In genomic region chr5:141597394-141597793, GRCh38 we compare ENCODE assay signal across 11 cellular contexts. TPM values are rescaled to one million over a fixed set of nuclear protein-coding genes. Genes with fewer than 3 reads are reported as not detected.
A peak's percentile ranks its signal among the peaks of the same experiment; 100 is the strongest.
DNase-seq lines count a peak whose midpoint lies in the region; ATAC-seq and TF ChIP-seq lines count a peak whose summit lies in the region.
"Had no signal": no experiment of that assay in that cellular context is flagged by ENCODE, and none has a peak within 500 bp of the region (broad histone marks: within the 10 kb centered on the region; RNA-seq: fewer than 3 reads in every experiment).

No MANE protein-coding gene starts in this region.

- peak overlapping the region; percentile 50 for H3K27ac Mint-ChIP-seq in activated CD4-positive, alpha-beta T cell treated with anti-CD3 and anti-CD28 coated beads, Interleukin-2, amount 10 ng/mL, durations not matched to agents 7 days and 5 days
- peak overlapping the region; percentile 4 for H3K27ac Mint-ChIP-seq in activated naive CD8-positive, alpha-beta T cell treated with anti-CD3 and anti-CD28 coated beads, Interleukin-2, amount 50 U/mL, for 24 hours
- peak overlapping the region; percentile 95 to 96 for H3K27ac Mint-ChIP-seq in natural killer cell

- in situ Hi-C loops in IMR-90 (cut with MboI; ENCODE audit: low sequenced_read_pairs) = loop anchor here (25.0 kb wide), 1 partner anchor 910 kb away; the partner anchor contains the start of genes HARS1 and HARS2

- no peak overlapping the region for H2BK15ac ChIP-seq in IMR-90 (ENCODE audit: low read depth, low read length)

- no peak overlapping the region for H2BK120ac ChIP-seq in IMR-90 (ENCODE audit: low read depth, low read length)

- no peaks in the 10 kb centered on the region for H3K9me3 ChIP-seq in IMR-90 (ENCODE audit: control insufficient read depth, insufficient read depth, low read length)

- TF ChIP-seq CTCF in IMR-90 (conservative IDR thresholded peaks at IDR 0.05; ENCODE audit: low read depth, low read length) (no peak), natural killer cell (IDR thresholded peaks at IDR 0.05) (no peak)

- no peak overlapping the region for H3K27ac ChIP-seq in IMR-90 (ENCODE audit: insufficient read depth, low read length)

- H3K36me3 ChIP-seq in IMR-90 (ENCODE audit: control insufficient read depth, insufficient read depth, low read length) = no peaks in the 10 kb centered on the region; the same call in 1 of the 2 replicates

- H2BK20ac ChIP-seq in IMR-90 (ENCODE audit: low read depth, low read length) = no peak overlapping the region

- H3K9me3 Mint-ChIP-seq in activated CD4-positive, alpha-beta T cell treated with anti-CD3 and anti-CD28 coated beads, Interleukin-2, amount 10 ng/mL, durations not matched to agents 7 days and 5 days = no peaks in the 10 kb centered on the region
- H3K9me3 Mint-ChIP-seq in activated naive CD8-positive, alpha-beta T cell treated with anti-CD3 and anti-CD28 coated beads, Interleukin-2, amount 50 U/mL, for 24 hours = no peaks in the 10 kb centered on the region
- no peaks in the 10 kb centered on the region for H3K9me3 Mint-ChIP-seq in natural killer cell

- H3K4ac ChIP-seq in IMR-90 (ENCODE audit: low read depth, low read length) = no peak overlapping the region

- no peak overlapping the region for H3K4me3 Mint-ChIP-seq in activated CD4-positive, alpha-beta T cell treated with anti-CD3 and anti-CD28 coated beads, Interleukin-2, amount 10 ng/mL, durations not matched to agents 7 days and 5 days
- H3K4me3 Mint-ChIP-seq in activated naive CD8-positive, alpha-beta T cell treated with anti-CD3 and anti-CD28 coated beads, Interleukin-2, amount 50 U/mL, for 24 hours = peak overlapping the region; percentile 4
- peak overlapping the region; percentile 10 for H3K4me3 Mint-ChIP-seq in natural killer cell

- H3K56ac ChIP-seq in IMR-90 (ENCODE audit: extremely low read depth, insufficient read depth, low read length) = no peak overlapping the region

- H3K4me2 ChIP-seq in IMR-90 (ENCODE audit: low read depth, low read length) = no peak overlapping the region

- no peaks in the 10 kb centered on the region for H3K4me1 ChIP-seq in IMR-90 (ENCODE audit: control insufficient read depth, insufficient read depth, low read length)

- WGBS in IMR-90 (ENCODE audit: extremely low coverage in 2 of 2, insufficient read length in 1 of 2), 2 experiments = 100% methylated on average over 1 of the region's 2 CpGs; no CpG with 5 or more reads in 1 of the 2 experiments

- H3K36me3 Mint-ChIP-seq in activated CD4-positive, alpha-beta T cell treated with anti-CD3 and anti-CD28 coated beads, Interleukin-2, amount 10 ng/mL, durations not matched to agents 7 days and 5 days (ENCODE audit: low read depth) = peaks cover 42% of the 10 kb centered on the region
- peaks cover 27% of the 10 kb centered on the region for H3K36me3 Mint-ChIP-seq in activated naive CD8-positive, alpha-beta T cell treated with anti-CD3 and anti-CD28 coated beads, Interleukin-2, amount 50 U/mL, for 24 hours (ENCODE audit: low read depth)
- H3K36me3 Mint-ChIP-seq in natural killer cell = no peaks in the 10 kb centered on the region

- peaks cover 18 to 43% of the 10 kb centered on the region in 2 experiments for H3K79me1 ChIP-seq in IMR-90 (ENCODE audit: low read depth in 1 of 2, low read length in 2 of 2)

- H3K14ac ChIP-seq in IMR-90 (replicated peaks; ENCODE audit: low read depth, low read length) = no peak overlapping the region

- H4K20me1 ChIP-seq in IMR-90 (ENCODE audit: insufficient read depth, low read length) = no peaks in the 10 kb centered on the region

- no peak for TF ChIP-seq RAD21 in IMR-90 (IDR thresholded peaks at IDR 0.05; ENCODE audit: low read length)

- H2AK9ac ChIP-seq in IMR-90 (replicated peaks; ENCODE audit: low read depth, low read length, poor library complexity) = no peak overlapping the region

- CTCF ChIA-PET in activated CD4-positive, alpha-beta T cell treated with anti-CD3 and anti-CD28 coated beads, Interleukin-2, amount 10 ng/mL, durations not matched to agents 7 days and 5 days (lab: Charles Lee) = interaction anchor here (0.7 to 4.9 kb wide), 7 partner anchors 11 to 41 kb away, joined by 3 to 38 read pairs (median 3); partner anchors contain the start of genes DIAPH1, HDAC3 and RELL2
- CTCF ChIA-PET in IMR-90 (lab: Yijun Ruan, JAX) = interaction anchor here (2.5 kb wide), 1 partner anchor 22 kb away, joined by 9 read pairs; the partner anchor contains the start of gene DIAPH1

- H3K9me1 ChIP-seq in IMR-90 (ENCODE audit: insufficient read depth, low read length) = no peaks in the 10 kb centered on the region; the same call in 1 of the 2 replicates

- ATAC-seq in IMR-90 (ENCODE audit: low read depth) (no peak), natural killer cell (no peak), HG02884 (IDR thresholded peaks at IDR 0.05; ENCODE audit: unreplicated experiment) (no peak)
- ATAC-seq in activated naive CD8-positive, alpha-beta T cell treated with anti-CD3 and anti-CD28 coated beads, Interleukin-2, amount 50 U/mL, for 24 hours = no peak

- H3K27me3 ChIP-seq in IMR-90 (ENCODE audit: control insufficient read depth, insufficient read depth, low read length) = no peaks in the 10 kb centered on the region

- H3K9ac ChIP-seq in IMR-90 (ENCODE audit: low read depth, low read length) = no peak overlapping the region

- no peak for DNase-seq in activated CD4-positive, alpha-beta T cell treated with anti-CD3 and anti-CD28 coated beads, Interleukin-2, amount 10 ng/mL, durations not matched to agents 7 days and 5 days
- no peak for DNase-seq in activated CD4-positive, alpha-beta T cell treated with anti-CD3 and anti-CD28 coated beads for 48 hours
- DNase-seq in IMR-90 = no peak
- no peak for DNase-seq in activated naive CD8-positive, alpha-beta T cell treated with anti-CD3 and anti-CD28 coated beads, Interleukin-2, amount 50 U/mL, for 24 hours
- DNase-seq in natural killer cell = no peak
- DNase-seq in NCI-H510A (lab: John Stamatoyannopoulos, UW) = no peak
- DNase-seq in GM19240 (ENCODE audit: insufficient read length, low spot score) = no peak
- DNase-seq: central memory CD4-positive, alpha-beta T cell; NCI-H2081; stimulated activated CD4-positive, alpha-beta T cell treated with anti-CD3 and anti-CD28 coated beads, Interleukin-12 subunit alpha, Interleukin-12 subunit beta, amount 100 ng/mL, for 4 hours had no signal

- intact Hi-C loops in IMR-90 (cut with micrococcal nuclease) (no loop called here), natural killer cell (cut with micrococcal nuclease) (no loop called here)

- no peaks in the 10 kb centered on the region for H3K27me3 Mint-ChIP-seq in activated CD4-positive, alpha-beta T cell treated with anti-CD3 and anti-CD28 coated beads, Interleukin-2, amount 10 ng/mL, durations not matched to agents 7 days and 5 days
- H3K27me3 Mint-ChIP-seq in activated naive CD8-positive, alpha-beta T cell treated with anti-CD3 and anti-CD28 coated beads, Interleukin-2, amount 50 U/mL, for 24 hours = no peaks in the 10 kb centered on the region
- H3K27me3 Mint-ChIP-seq in natural killer cell (ENCODE audit: low read depth in 2 of 2) = no peaks in the 10 kb centered on the region

- 0 out of 2 replicates have a peak overlapping the region, but pooled peaks have one; percentile 54 for H3K23ac ChIP-seq in IMR-90 (ENCODE audit: low read depth, low read length)

- H4K91ac ChIP-seq in IMR-90 (ENCODE audit: insufficient read depth, low read depth, low read length) = no peak overlapping the region

- H4K8ac ChIP-seq in IMR-90 (ENCODE audit: low read depth in 2 of 2, low read length in 2 of 2) = no peak overlapping the region

- H4K5ac ChIP-seq in IMR-90 (ENCODE audit: low read depth, low read length) = no peak overlapping the region

- H3K4me3 ChIP-seq in IMR-90 (ENCODE audit: insufficient read depth, low read depth, low read length) = no peak overlapping the region

- dilution Hi-C loops in IMR-90 (cut with HindIII; ENCODE audit: low sequenced_read_pairs, unreplicated experiment) = no loop called here

- no TSS peak for BruUV-seq in IMR-90 (replicated peaks; lab: Mats Ljungman, UMichigan)

- TF ChIP-seq POLR2A in IMR-90 (IDR thresholded peaks at IDR 0.05; ENCODE audit: low read depth, low read length) = no peak

- no peak overlapping the region for H2BK5ac ChIP-seq in IMR-90 (ENCODE audit: low read depth, low read length, poor library complexity, severe bottlenecking)

- no peak overlapping the region for H2AK5ac ChIP-seq in IMR-90 (ENCODE audit: low read depth, low read length)

- H2AFZ ChIP-seq in IMR-90 (replicated peaks; ENCODE audit: low read length, poor library complexity) = no peak overlapping the region

- POLR2A ChIA-PET in activated CD4-positive, alpha-beta T cell treated with anti-CD3 and anti-CD28 coated beads, Interleukin-2, amount 10 ng/mL, durations not matched to agents 7 days and 5 days (lab: Charles Lee) = interaction anchor here (0.6 kb wide), 1 partner anchor 95 kb away, joined by 3 read pairs; no protein-coding TSS in a partner anchor
- POLR2A ChIA-PET in IMR-90 (lab: Charles Lee; ENCODE audit: unreplicated experiment) = no interaction called here

- no peak overlapping the region for H3K18ac ChIP-seq in IMR-90 (ENCODE audit: low read depth, low read length)

- peaks cover 75% of the 10 kb centered on the region for H3K4me1 Mint-ChIP-seq in activated CD4-positive, alpha-beta T cell treated with anti-CD3 and anti-CD28 coated beads, Interleukin-2, amount 10 ng/mL, durations not matched to agents 7 days and 5 days
- peaks cover 67% of the 10 kb centered on the region for H3K4me1 Mint-ChIP-seq in activated naive CD8-positive, alpha-beta T cell treated with anti-CD3 and anti-CD28 coated beads, Interleukin-2, amount 50 U/mL, for 24 hours
- peaks cover 69% of the 10 kb centered on the region in 2 donors for H3K4me1 Mint-ChIP-seq in natural killer cell

RNA-seq across cellular contexts. Expression of gene DIAPH1, which starts 21.4 kb away (rescaled TPM):
- 100 to 1,000 TPM; 297 to 302 TPM for total RNA-seq in activated CD4-positive, alpha-beta T cell treated with anti-CD3 and anti-CD28 coated beads, Interleukin-2, amount 10 ng/mL, durations not matched to agents 7 days and 5 days
- total RNA-seq in IMR-90 (2012; rRNA removed) (12.0 and 15.8 TPM in 2 replicates), natural killer cell (100 to 1,000 TPM; 410 to 456 (median 419) TPM)
- polyA plus RNA-seq in IMR-90 (2012; rRNA removed) = 30.7 and 37.4 TPM in 2 replicates
- 16.8 and 22.1 TPM in 2 replicates for polyA plus RNA-seq in IMR-90 (2012; cell fraction: cytosol; rRNA removed)
- polyA plus RNA-seq in IMR-90 (2012; cell fraction: nucleus; rRNA removed; ENCODE audit: low replicate concordance) = 53.9 and 92.2 TPM in 2 replicates

RNA-seq across cellular contexts. Expression of gene HDAC3, which starts 39.3 kb away (rescaled TPM):
- 10 to 100 TPM; 70.2 to 73.9 TPM for total RNA-seq in activated CD4-positive, alpha-beta T cell treated with anti-CD3 and anti-CD28 coated beads, Interleukin-2, amount 10 ng/mL, durations not matched to agents 7 days and 5 days
- 71.7 and 84.2 TPM in 2 replicates for total RNA-seq in IMR-90 (2012; rRNA removed)
- 78.6 and 89.7 TPM in 2 replicates for polyA plus RNA-seq in IMR-90 (2012; rRNA removed)
- polyA plus RNA-seq in IMR-90 (2012; cell fraction: cytosol; rRNA removed) = 46.2 and 62.2 TPM in 2 replicates
- 123 and 229 TPM in 2 replicates for polyA plus RNA-seq in IMR-90 (2012; cell fraction: nucleus; rRNA removed; ENCODE audit: low replicate concordance)
- total RNA-seq in natural killer cell = 10 to 100 TPM; 66.0 to 85.7 (median 74.7) TPM

RNA-seq across cellular contexts. Expression of gene RELL2, which starts 39.4 kb away (rescaled TPM):
- total RNA-seq in activated CD4-positive, alpha-beta T cell treated with anti-CD3 and anti-CD28 coated beads, Interleukin-2, amount 10 ng/mL, durations not matched to agents 7 days and 5 days = 10 to 100 TPM; 25.1 to 26.9 TPM
- total RNA-seq in IMR-90 (2012; rRNA removed) (2.2 TPM in 2 replicates), natural killer cell (1 to 10 TPM; 5.7 to 6.6 (median 6.1) TPM)
- 7.6 and 9.1 TPM in 2 replicates for polyA plus RNA-seq in IMR-90 (2012; rRNA removed)
- 6.7 and 7.8 TPM in 2 replicates for polyA plus RNA-seq in IMR-90 (2012; cell fraction: cytosol; rRNA removed)
- polyA plus RNA-seq in IMR-90 (2012; cell fraction: nucleus; rRNA removed; ENCODE audit: low replicate concordance) = 18.2 and 44.0 TPM in 2 replicates

RNA-seq across cellular contexts. Expression of gene FCHSD1, which starts 53.8 kb away (rescaled TPM):
- total RNA-seq in activated CD4-positive, alpha-beta T cell treated with anti-CD3 and anti-CD28 coated beads, Interleukin-2, amount 10 ng/mL, durations not matched to agents 7 days and 5 days = 10 to 100 TPM; 58.0 to 59.3 TPM
- total RNA-seq in IMR-90 (2012; rRNA removed) (32.8 and 33.2 TPM in 2 replicates), natural killer cell (100 to 1,000 TPM; 134 to 155 (median 147) TPM)
- polyA plus RNA-seq in IMR-90 (2012; rRNA removed) = 58.7 and 62.1 TPM in 2 replicates
- polyA plus RNA-seq in IMR-90 (2012; cell fraction: cytosol; rRNA removed) = 28.5 and 58.9 TPM in 2 replicates
- polyA plus RNA-seq in IMR-90 (2012; cell fraction: nucleus; rRNA removed; ENCODE audit: low replicate concordance) = 598 and 798 TPM in 2 replicates

Comparison
In these comparisons a context has a peak if more than half of its experiments do, and no peak if none do; other contexts are left out.
1. H3K27ac Mint-ChIP-seq: peak in every context shown above with its lines; median percentile 96 in natural killer cell; 50 in activated CD4-positive, alpha-beta T cell treated with anti-CD3 and anti-CD28 coated beads, Interleukin-2, amount 10 ng/mL, durations not matched to agents 7 days and 5 days; 4 in activated naive CD8-positive, alpha-beta T cell treated with anti-CD3 and anti-CD28 coated beads, Interleukin-2, amount 50 U/mL, for 24 hours.
2. RNA of gene DIAPH1, which starts 21.4 kb away (total RNA-seq): 410 to 456 TPM in natural killer cell and 297 to 302 TPM in activated CD4-positive, alpha-beta T cell treated with anti-CD3 and anti-CD28 coated beads, Interleukin-2, amount 10 ng/mL, durations not matched to agents 7 days and 5 days; 12.0 to 15.8 TPM in IMR-90; every median in the first group is over 10 times any median in the second.